ENCODE assay signal across 13 cellular contexts in the genomic region with DNA sequence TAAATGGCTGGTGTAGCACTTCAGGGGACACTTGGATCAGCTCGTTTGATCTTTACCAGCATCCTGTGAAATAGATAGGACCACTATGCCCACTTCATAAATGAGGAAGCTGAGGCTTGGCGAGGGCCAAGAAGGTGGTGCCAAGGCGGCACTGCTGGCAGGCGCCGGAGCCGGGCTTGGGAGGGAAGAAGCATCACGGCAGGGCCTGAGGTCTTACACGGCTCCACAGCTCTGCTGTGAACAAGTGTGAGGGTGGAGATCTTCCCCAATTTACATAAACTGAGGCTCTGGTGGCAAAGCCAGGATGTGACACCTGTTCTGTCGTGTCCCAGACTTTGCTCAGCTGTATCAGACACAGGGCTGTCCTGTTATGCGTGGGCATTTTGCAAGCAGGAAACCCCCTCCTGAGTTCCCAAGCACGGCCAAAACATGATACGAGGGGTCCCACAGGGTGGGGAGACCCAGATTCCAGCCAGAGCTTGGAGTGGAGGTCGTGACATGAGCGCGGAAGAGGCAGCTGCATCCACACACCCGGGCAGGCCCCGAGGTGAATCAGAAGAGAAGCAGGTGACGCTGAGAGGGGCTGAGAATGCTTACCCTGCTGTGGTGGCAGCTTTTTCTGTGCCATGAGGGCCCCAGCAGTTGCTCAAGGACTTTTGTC.
DNase-seq lines count a peak whose midpoint lies in the region; ATAC-seq and TF ChIP-seq lines count a peak whose summit lies in the region.
"Had no signal": no experiment of that assay in that cellular context is flagged by ENCODE, and none has a peak within 500 bp of the region (broad histone marks: within the 10 kb centered on the region; RNA-seq: fewer than 3 reads in every experiment).

No MANE protein-coding gene starts in this region.

- TF ChIP-seq CTCF in GM10266 (IDR thresholded peaks at IDR 0.05; ENCODE audit: control insufficient read depth, insufficient read depth, low read depth, missing control alignments) (no peak), chondrocyte (IDR thresholded peaks at IDR 0.05) (no peak)

- no peaks in the 10 kb centered on the region for H3K36me3 Mint-ChIP-seq in chondrocyte (ENCODE audit: low read depth)
- H3K36me3 Mint-ChIP-seq: activated naive CD8-positive, alpha-beta T cell; CD14-positive monocyte had no signal

- H3K4me1 Mint-ChIP-seq in chondrocyte (ENCODE audit: low read depth), result no peaks in the 10 kb centered on the region

- H3K4me3 Mint-ChIP-seq in chondrocyte (ENCODE audit: unreplicated experiment), result no peak overlapping the region
- H3K4me3 Mint-ChIP-seq: activated naive CD8-positive, alpha-beta T cell; CD14-positive monocyte had no signal

- peaks cover 2% of the 10 kb centered on the region for H3K27me3 Mint-ChIP-seq in chondrocyte (ENCODE audit: low read depth)
- H3K27me3 Mint-ChIP-seq: activated naive CD8-positive, alpha-beta T cell had no signal

- H3K9me3 Mint-ChIP-seq in chondrocyte (ENCODE audit: low read depth), result no peaks in the 10 kb centered on the region

- no peak overlapping the region for H3K27ac Mint-ChIP-seq in chondrocyte (ENCODE audit: unreplicated experiment)
- H3K27ac Mint-ChIP-seq: activated naive CD8-positive, alpha-beta T cell had no signal

- ATAC-seq in GM19452 (IDR thresholded peaks at IDR 0.05; ENCODE audit: unreplicated experiment), result peak; percentile 58
- peak; percentile 47 for ATAC-seq in HG03064 (IDR thresholded peaks at IDR 0.05; ENCODE audit: low read depth, unreplicated experiment)
- no peak for ATAC-seq in GM18870 (IDR thresholded peaks at IDR 0.05; ENCODE audit: unreplicated experiment)

- peak overlapping the region; percentile 14 for H3K27ac ChIP-seq in cingulate gyrus (ENCODE audit: low read depth, low read length)
- H3K27ac ChIP-seq: VCaP had no signal

- DNase-seq in GM10266 (ENCODE audit: extremely low spot score) (peak; percentile 51), NCI-H1105 (lab: John Stamatoyannopoulos, UW) (no peak), chondrocyte (ENCODE audit: low spot score) (no peak), DMS153 treated with DMSO at 0.1 percent for 48 hours (lab: John Stamatoyannopoulos, UW; ENCODE audit: unreplicated experiment) (no peak)
- DNase-seq: IMR-90; stimulated activated CD8-positive, alpha-beta memory T cell treated with anti-CD3 and anti-CD28 coated beads, Interleukin-4, amount 100 ng/mL, for 48 hours had no signal
